In genomic region chr20:62405108-62405980, GRCh38 we compare ENCODE assay signal across 9 cellular contexts. TPM values are rescaled to one million over a fixed set of nuclear protein-coding genes. Genes with fewer than 3 reads are reported as not detected.
DNase-seq lines count a peak whose midpoint lies in the region; ATAC-seq and TF ChIP-seq lines count a peak whose summit lies in the region.
"Had no signal": no experiment of that assay in that cellular context is flagged by ENCODE, and none has a peak within 500 bp of the region (broad histone marks: within the 10 kb centered on the region; RNA-seq: fewer than 3 reads in every experiment).

No MANE protein-coding gene starts in this region.

- no peak overlapping the region for H3K9ac ChIP-seq in rectal smooth muscle tissue (ENCODE audit: low read length)

- DNase-seq in AG08396 (ENCODE audit: low spot score), result peak; percentile 78
- DNase-seq in H4 (ENCODE audit: low spot score), result peak; percentile 69
- no peak for DNase-seq in foreskin keratinocyte
- no peak for DNase-seq in NCI-H128 (lab: John Stamatoyannopoulos, UW; ENCODE audit: unreplicated experiment)
- DNase-seq in GM20000 (ENCODE audit: low spot score), result no peak

- H3K4me3 ChIP-seq in rectal smooth muscle tissue (ENCODE audit: low read length), result peak overlapping the region; percentile 88

- ATAC-seq in foreskin keratinocyte (no peak), GM18861 (IDR thresholded peaks at IDR 0.05; ENCODE audit: unreplicated experiment) (no peak)

- H3K36me3 ChIP-seq in rectal smooth muscle tissue (ENCODE audit: control insufficient read depth, insufficient read depth, low read length), result no peaks in the 10 kb centered on the region

- peaks cover 6% of the 10 kb centered on the region for H3K27me3 ChIP-seq in foreskin keratinocyte
- H3K27me3 ChIP-seq in rectal smooth muscle tissue (ENCODE audit: control insufficient read depth, insufficient read depth, low read length), result no peaks in the 10 kb centered on the region

- H3K4me1 ChIP-seq in foreskin keratinocyte, result no peaks in the 10 kb centered on the region
- peaks cover 13% of the 10 kb centered on the region for H3K4me1 ChIP-seq in rectal smooth muscle tissue (ENCODE audit: control insufficient read depth, insufficient read depth, low read length)

- H3K27ac ChIP-seq in VCaP, result peak overlapping the region; percentile 91; the same call in 1 of the 2 replicates
- no peak overlapping the region for H3K27ac ChIP-seq in foreskin keratinocyte
- H3K27ac ChIP-seq in rectal smooth muscle tissue (ENCODE audit: low read depth, low read length), result no peak overlapping the region

- TF ChIP-seq CTCF in VCaP (conservative IDR thresholded peaks at IDR 0.05) (peak; percentile 70), foreskin keratinocyte (conservative IDR thresholded peaks at IDR 0.05) (peak; percentile 50), GM20000 (IDR thresholded peaks at IDR 0.05; ENCODE audit: extremely low read depth, missing control alignments) (no peak)

RNA-seq across cellular contexts. Expression of gene CABLES2, which starts 1.7 kb away (rescaled TPM):
- 2.4 and 4.8 TPM in 2 replicates for total RNA-seq in H4 (2014; rRNA removed; shearing (Covaris generic))
- total RNA-seq in foreskin keratinocyte, result 6.2 and 7.1 TPM in 2 replicates
- polyA plus RNA-seq in foreskin keratinocyte, result 5.7 and 5.8 TPM in 2 replicates

RNA-seq across cellular contexts. Expression of gene RPS21, which starts 18.4 kb away (rescaled TPM):
- 2,095 and 2,204 TPM in 2 replicates for total RNA-seq in H4 (2014; rRNA removed; shearing (Covaris generic))
- 1,147 and 1,424 TPM in 2 replicates for total RNA-seq in foreskin keratinocyte
- 3,116 and 3,644 TPM in 2 replicates for polyA plus RNA-seq in foreskin keratinocyte

RNA-seq across cellular contexts. Expression of gene RBBP8NL, which starts 22.0 kb away (rescaled TPM):
- total RNA-seq in H4 (2014; rRNA removed; shearing (Covaris generic)), result not detected in 2 replicates
- not detected in 2 replicates for total RNA-seq in foreskin keratinocyte
- not detected in 2 replicates for polyA plus RNA-seq in foreskin keratinocyte
- total RNA-seq: mononuclear cell had no signal

RNA-seq across cellular contexts. Expression of gene LAMA5, which starts 38.2 kb away (rescaled TPM):
- 4.4 and 4.5 TPM in 2 replicates for total RNA-seq in H4 (2014; rRNA removed; shearing (Covaris generic))
- 72.6 and 87.7 TPM in 2 replicates for total RNA-seq in foreskin keratinocyte
- 62.3 and 75.3 TPM in 2 replicates for polyA plus RNA-seq in foreskin keratinocyte

Comparison
In these comparisons a context has a peak if more than half of its experiments do, and no peak if none do; other contexts are left out.
1. DNase-seq: peak in AG08396 (single experiment) and H4 (single experiment); none in foreskin keratinocyte (0 of 2), NCI-H128 (single experiment) and GM20000 (single experiment).